In genomic region chr1:79874289-79874688, GRCh38 we compare ENCODE assay signal across 1 cellular context.
TF ChIP-seq lines count a peak whose summit lies in the region.

No MANE protein-coding gene starts in this region.

TF ChIP-seq in IMR-90, 13 proteins besides CTCF, POLR2A, EP300 and RAD21 (continued from another document):
- TF ChIP-seq, protein P1, sequence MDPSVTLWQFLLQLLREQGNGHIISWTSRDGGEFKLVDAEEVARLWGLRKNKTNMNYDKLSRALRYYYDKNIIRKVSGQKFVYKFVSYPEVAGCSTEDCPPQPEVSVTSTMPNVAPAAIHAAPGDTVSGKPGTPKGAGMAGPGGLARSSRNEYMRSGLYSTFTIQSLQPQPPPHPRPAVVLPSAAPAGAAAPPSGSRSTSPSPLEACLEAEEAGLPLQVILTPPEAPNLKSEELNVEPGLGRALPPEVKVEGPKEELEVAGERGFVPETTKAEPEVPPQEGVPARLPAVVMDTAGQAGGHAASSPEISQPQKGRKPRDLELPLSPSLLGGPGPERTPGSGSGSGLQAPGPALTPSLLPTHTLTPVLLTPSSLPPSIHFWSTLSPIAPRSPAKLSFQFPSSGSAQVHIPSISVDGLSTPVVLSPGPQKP (IDR thresholded peaks at IDR 0.05; ENCODE audit: borderline replicate concordance, low read depth, low read length): no peak
- no peak for TF ChIP-seq MAZ (IDR thresholded peaks at IDR 0.05; ENCODE audit: borderline replicate concordance, low read depth, low read length)
